ENCODE assay signal across 1 cellular context in the genomic region with DNA sequence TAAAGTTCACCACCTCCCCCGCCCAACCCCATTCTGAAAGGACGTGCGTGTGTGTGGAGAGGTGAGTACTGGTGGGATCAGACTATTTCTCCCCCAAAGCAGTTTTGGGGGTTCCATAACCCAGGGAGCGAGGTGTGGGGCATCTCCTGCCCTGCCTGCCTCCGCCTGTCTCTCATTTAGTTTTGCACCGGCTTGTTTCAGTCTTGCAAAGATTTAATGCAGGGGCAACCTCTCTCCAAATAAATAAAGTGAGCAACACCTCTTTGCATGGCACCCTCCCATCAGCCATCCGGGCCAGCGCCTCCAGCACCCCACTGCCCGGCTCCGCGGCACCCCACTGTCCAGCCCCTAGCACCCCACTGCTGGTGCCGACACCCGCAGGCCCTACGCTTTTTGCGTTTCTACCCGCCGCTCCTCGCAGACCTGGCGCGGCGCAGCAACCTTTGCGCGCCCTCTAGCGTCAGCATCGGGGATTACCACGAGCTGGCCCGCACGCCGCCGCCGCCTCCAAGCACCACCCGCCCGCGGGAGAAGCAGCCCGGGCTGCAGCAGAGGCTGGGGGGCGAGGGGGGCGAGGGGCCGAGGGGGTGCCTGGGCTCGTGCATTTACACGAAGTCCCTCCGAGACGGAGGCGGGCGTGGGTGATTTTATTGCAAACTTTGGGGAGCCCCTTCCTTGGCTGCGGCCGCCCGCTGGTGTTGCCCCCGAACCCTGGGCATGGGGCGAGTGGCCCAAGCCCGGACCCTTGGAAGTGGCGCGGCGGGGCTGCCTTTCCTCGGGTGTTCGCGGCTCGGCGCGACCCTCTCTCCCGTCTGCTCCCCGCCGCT.
A peak's percentile ranks its signal among the peaks of the same experiment; 100 is the strongest.
TF ChIP-seq lines count a peak whose summit lies in the region.

No MANE protein-coding gene starts in this region.

TF ChIP-seq in K562, 482 proteins besides CTCF, POLR2A, EP300 and RAD21 (continued from another document and continues in another):
- TF ChIP-seq RREB1 (CRISPR knock-in tag; IDR thresholded peaks at IDR 0.05) = no peak
- TF ChIP-seq SNRNP70 (optimal IDR thresholded peaks at IDR 0.05; ENCODE audit: low read depth, low read length) = no peak
- no peak for TF ChIP-seq E2F3 (CRISPR knock-in tag; IDR thresholded peaks at IDR 0.05)
- no peak for TF ChIP-seq ARID1B (IDR thresholded peaks at IDR 0.05)
- TF ChIP-seq RNF2 (IDR thresholded peaks at IDR 0.05) = no peak
- no peak for TF ChIP-seq ZNF668 (CRISPR knock-in tag; IDR thresholded peaks at IDR 0.05)
- TF ChIP-seq, protein P1, sequence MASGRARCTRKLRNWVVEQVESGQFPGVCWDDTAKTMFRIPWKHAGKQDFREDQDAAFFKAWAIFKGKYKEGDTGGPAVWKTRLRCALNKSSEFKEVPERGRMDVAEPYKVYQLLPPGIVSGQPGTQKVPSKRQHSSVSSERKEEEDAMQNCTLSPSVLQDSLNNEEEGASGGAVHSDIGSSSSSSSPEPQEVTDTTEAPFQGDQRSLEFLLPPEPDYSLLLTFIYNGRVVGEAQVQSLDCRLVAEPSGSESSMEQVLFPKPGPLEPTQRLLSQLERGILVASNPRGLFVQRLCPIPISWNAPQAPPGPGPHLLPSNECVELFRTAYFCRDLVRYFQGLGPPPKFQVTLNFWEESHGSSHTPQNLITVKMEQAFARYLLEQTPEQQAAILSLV (tag; IDR thresholded peaks at IDR 0.05) = no peak
- no peak for TF ChIP-seq ZNF197 (CRISPR knock-in tag; IDR thresholded peaks at IDR 0.05; ENCODE audit: low read depth)
- TF ChIP-seq PHF21A (IDR thresholded peaks at IDR 0.05; ENCODE audit: borderline replicate concordance, low read depth) = no peak
- no peak for TF ChIP-seq ZNF384 (IDR thresholded peaks at IDR 0.05; ENCODE audit: low read depth, low read length)
- TF ChIP-seq ZNF347 (CRISPR knock-in tag; IDR thresholded peaks at IDR 0.05; ENCODE audit: low read depth) = no peak
- TF ChIP-seq, protein P2, sequence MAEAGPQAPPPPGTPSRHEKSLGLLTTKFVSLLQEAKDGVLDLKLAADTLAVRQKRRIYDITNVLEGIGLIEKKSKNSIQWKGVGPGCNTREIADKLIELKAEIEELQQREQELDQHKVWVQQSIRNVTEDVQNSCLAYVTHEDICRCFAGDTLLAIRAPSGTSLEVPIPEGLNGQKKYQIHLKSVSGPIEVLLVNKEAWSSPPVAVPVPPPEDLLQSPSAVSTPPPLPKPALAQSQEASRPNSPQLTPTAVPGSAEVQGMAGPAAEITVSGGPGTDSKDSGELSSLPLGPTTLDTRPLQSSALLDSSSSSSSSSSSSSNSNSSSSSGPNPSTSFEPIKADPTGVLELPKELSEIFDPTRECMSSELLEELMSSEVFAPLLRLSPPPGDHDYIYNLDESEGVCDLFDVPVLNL (CRISPR knock-in tag; IDR thresholded peaks at IDR 0.05; ENCODE audit: low read depth) = no peak
- TF ChIP-seq PBX2 (CRISPR knock-in tag; IDR thresholded peaks at IDR 0.05; ENCODE audit: low read depth) = no peak
- no peak for TF ChIP-seq PBX2 (tag; conservative IDR thresholded peaks at IDR 0.05; ENCODE audit: low read depth)
- no peak for TF ChIP-seq ELF2 (CRISPR knock-in tag; IDR thresholded peaks at IDR 0.05)
- peak; percentile 53; the same call in 1 of the 2 replicates for TF ChIP-seq TFAP4 (CRISPR knock-in tag; IDR thresholded peaks at IDR 0.05; ENCODE audit: borderline replicate concordance)
- TF ChIP-seq SAFB (IDR thresholded peaks at IDR 0.05; ENCODE audit: borderline replicate concordance, low read depth, low read length) = no peak
- peak; percentile 73; the same call in 1 of the 2 replicates for TF ChIP-seq TAF15 (IDR thresholded peaks at IDR 0.05; ENCODE audit: low read depth, low read length)
- TF ChIP-seq SREBF2 (CRISPR knock-in tag; IDR thresholded peaks at IDR 0.05) = no peak
- TF ChIP-seq MCM7 (IDR thresholded peaks at IDR 0.05) = no peak
- no peak for TF ChIP-seq SLC30A9 (CRISPR knock-in tag; IDR thresholded peaks at IDR 0.05)
- no peak for TF ChIP-seq ZBTB7A (IDR thresholded peaks at IDR 0.05; ENCODE audit: borderline replicate concordance, control insufficient read depth, low read depth, low read length)
- no peak for TF ChIP-seq ESRRA (IDR thresholded peaks at IDR 0.05; ENCODE audit: borderline replicate concordance, low read depth)
- TF ChIP-seq TGIF2 (CRISPR knock-in tag; IDR thresholded peaks at IDR 0.05) = no peak
- peak; percentile 33 for TF ChIP-seq HMGN3 (IDR thresholded peaks at IDR 0.05; ENCODE audit: borderline replicate concordance, extremely low read depth, insufficient read length, low read depth, low read length)
- TF ChIP-seq ADNP (tag; IDR thresholded peaks at IDR 0.05) = no peak
- no peak for TF ChIP-seq FOXK1 (CRISPR knock-in tag; IDR thresholded peaks at IDR 0.05; ENCODE audit: borderline replicate concordance)
- TF ChIP-seq ZFP1 (CRISPR knock-in tag; IDR thresholded peaks at IDR 0.05) = no peak
- TF ChIP-seq MAFF (IDR thresholded peaks at IDR 0.05; ENCODE audit: low read length) = no peak
- TF ChIP-seq CHAMP1 (IDR thresholded peaks at IDR 0.05) = no peak
- no peak for TF ChIP-seq NFRKB (IDR thresholded peaks at IDR 0.05; ENCODE audit: low read depth)
- no peak for TF ChIP-seq NR2F6 (CRISPR knock-in tag; IDR thresholded peaks at IDR 0.05)
- TF ChIP-seq HDAC6 (IDR thresholded peaks at IDR 0.05; ENCODE audit: low read depth, low read length) = no peak
- no peak for TF ChIP-seq ZNF644 (tag; IDR thresholded peaks at IDR 0.05; ENCODE audit: low read depth)
- no peak for TF ChIP-seq MYC (IDR thresholded peaks at IDR 0.05; ENCODE audit: low read depth, low read length)
- TF ChIP-seq MYC (CRISPR knock-in tag; IDR thresholded peaks at IDR 0.05; ENCODE audit: borderline replicate concordance, low read depth) = no peak
- TF ChIP-seq LCOR (CRISPR knock-in tag; IDR thresholded peaks at IDR 0.05) = no peak
- TF ChIP-seq KHSRP (IDR thresholded peaks at IDR 0.05) = no peak
- no peak for TF ChIP-seq ZNF311 (CRISPR knock-in tag; IDR thresholded peaks at IDR 0.05)
- TF ChIP-seq SOX6 (IDR thresholded peaks at IDR 0.05) = no peak
- TF ChIP-seq, protein P3, sequence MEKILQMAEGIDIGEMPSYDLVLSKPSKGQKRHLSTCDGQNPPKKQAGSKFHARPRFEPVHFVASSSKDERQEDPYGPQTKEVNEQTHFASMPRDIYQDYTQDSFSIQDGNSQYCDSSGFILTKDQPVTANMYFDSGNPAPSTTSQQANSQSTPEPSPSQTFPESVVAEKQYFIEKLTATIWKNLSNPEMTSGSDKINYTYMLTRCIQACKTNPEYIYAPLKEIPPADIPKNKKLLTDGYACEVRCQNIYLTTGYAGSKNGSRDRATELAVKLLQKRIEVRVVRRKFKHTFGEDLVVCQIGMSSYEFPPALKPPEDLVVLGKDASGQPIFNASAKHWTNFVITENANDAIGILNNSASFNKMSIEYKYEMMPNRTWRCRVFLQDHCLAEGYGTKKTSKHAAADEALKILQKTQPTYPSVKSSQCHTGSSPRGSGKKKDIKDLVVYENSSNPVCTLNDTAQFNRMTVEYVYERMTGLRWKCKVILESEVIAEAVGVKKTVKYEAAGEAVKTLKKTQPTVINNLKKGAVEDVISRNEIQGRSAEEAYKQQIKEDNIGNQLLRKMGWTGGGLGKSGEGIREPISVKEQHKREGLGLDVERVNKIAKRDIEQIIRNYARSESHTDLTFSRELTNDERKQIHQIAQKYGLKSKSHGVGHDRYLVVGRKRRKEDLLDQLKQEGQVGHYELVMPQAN (IDR thresholded peaks at IDR 0.05; ENCODE audit: borderline replicate concordance) = no peak
- TF ChIP-seq PHF8 (IDR thresholded peaks at IDR 0.05; ENCODE audit: borderline replicate concordance, low read length) = no peak
- no peak for TF ChIP-seq CCNT2 (IDR thresholded peaks at IDR 0.05; ENCODE audit: borderline replicate concordance, extremely low read depth, insufficient read length, low read depth, low read length)
- no peak for TF ChIP-seq ZFP30 (CRISPR knock-in tag; IDR thresholded peaks at IDR 0.05; ENCODE audit: borderline replicate concordance)
- TF ChIP-seq SPI1 (IDR thresholded peaks at IDR 0.05; ENCODE audit: borderline replicate concordance, low read depth, low read length) = no peak
- TF ChIP-seq, protein P4, sequence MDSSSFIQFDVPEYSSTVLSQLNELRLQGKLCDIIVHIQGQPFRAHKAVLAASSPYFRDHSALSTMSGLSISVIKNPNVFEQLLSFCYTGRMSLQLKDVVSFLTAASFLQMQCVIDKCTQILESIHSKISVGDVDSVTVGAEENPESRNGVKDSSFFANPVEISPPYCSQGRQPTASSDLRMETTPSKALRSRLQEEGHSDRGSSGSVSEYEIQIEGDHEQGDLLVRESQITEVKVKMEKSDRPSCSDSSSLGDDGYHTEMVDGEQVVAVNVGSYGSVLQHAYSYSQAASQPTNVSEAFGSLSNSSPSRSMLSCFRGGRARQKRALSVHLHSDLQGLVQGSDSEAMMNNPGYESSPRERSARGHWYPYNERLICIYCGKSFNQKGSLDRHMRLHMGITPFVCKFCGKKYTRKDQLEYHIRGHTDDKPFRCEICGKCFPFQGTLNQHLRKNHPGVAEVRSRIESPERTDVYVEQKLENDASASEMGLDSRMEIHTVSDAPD (CRISPR knock-in tag; IDR thresholded peaks at IDR 0.05) = no peak
- TF ChIP-seq NCOA1 (IDR thresholded peaks at IDR 0.05; ENCODE audit: low read depth) = no peak
- TF ChIP-seq MAZ (CRISPR knock-in tag; conservative IDR thresholded peaks at IDR 0.05 in 1 of 2, IDR thresholded peaks at IDR 0.05 in 1 of 2) = peak in 1 of 2 experiments; percentile 32; a peak in 1 of 4 replicates
